Comparison of ENCODE assay signal across 15 cellular contexts in the genomic region with DNA sequence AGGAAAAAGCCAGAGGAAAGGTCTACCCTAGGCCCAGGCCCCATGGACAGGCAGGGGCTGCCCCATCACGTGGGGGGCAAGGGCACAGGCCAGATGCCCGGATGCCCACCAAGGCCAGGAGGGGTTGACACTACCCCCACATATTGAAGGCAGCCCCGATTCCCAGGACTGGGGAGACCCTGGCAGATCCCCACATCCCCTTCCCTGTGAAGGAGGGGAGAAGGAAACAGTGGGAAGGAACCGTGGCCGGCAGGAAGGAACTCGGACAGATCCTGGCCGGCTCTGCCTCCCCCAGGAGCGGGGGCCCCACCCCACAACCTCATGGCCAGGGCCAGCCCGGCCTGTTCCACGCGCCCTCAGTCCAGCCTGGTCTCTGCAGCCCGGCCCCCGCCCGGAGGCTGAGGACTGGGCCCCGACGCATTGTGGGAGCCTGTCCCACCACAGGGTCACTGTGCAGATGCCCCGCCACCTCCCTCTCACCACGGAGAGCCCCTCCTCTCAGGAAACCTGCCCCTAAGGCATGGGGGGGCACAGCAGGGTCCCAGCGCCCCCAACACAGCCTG. TPM values are rescaled to one million over a fixed set of nuclear protein-coding genes. Genes with fewer than 3 reads are reported as not detected.
"Had no signal": no experiment of that assay in that cellular context is flagged by ENCODE, and none has a peak within 500 bp of the region (broad histone marks: within the 10 kb centered on the region; RNA-seq: fewer than 3 reads in every experiment).

No MANE protein-coding gene starts in this region.

- H3K36me3 Mint-ChIP-seq: activated naive CD4-positive, alpha-beta T cell treated with anti-CD3 and anti-CD28 coated beads, Interleukin-2, amount 50 U/mL, for 72 hours; brain; stimulated activated naive B cell treated with anti-CD40 and anti-IgM and Interleukin-4, amounts not matched to agents 10 μg/mL and 1 μg/mL and 100 μg/mL, for 72 hours had no signal

- DNase-seq: activated CD4-positive, alpha-beta T cell treated with anti-CD3 and anti-CD28 coated beads, Interleukin-2, amount 50 U/mL, for 4 hours; activated effector memory CD4-positive, alpha-beta T cell treated with Interleukin-2 at 50 U/mL for 16 hours; activated T-cell treated with anti-CD3 and anti-CD28 coated beads, Interleukin-2, amount 50 U/mL, for 1 hour; amygdala; endodermal cell; head of caudate nucleus; small intestine; stimulated activated naive B cell treated with anti-CD40 and anti-IgM and Interleukin-4, amounts not matched to agents 10 μg/mL and 1 μg/mL and 100 μg/mL, for 72 hours; trophoblast cell had no signal

- ATAC-seq: activated naive CD4-positive, alpha-beta T cell treated with anti-CD3 and anti-CD28 coated beads, Interleukin-2, amount 50 U/mL, for 72 hours; left lung; stimulated activated naive B cell treated with anti-CD40 and anti-IgM and Interleukin-4, amounts not matched to agents 10 μg/mL and 1 μg/mL and 100 μg/mL, for 72 hours had no signal

- H3K27ac ChIP-seq: left lung, ovary had no signal

- H3K9me3 ChIP-seq: left lung, ovary had no signal

- H3K27me3 Mint-ChIP-seq: brain had no signal

- H3K4me1 Mint-ChIP-seq: brain; endodermal cell; stimulated activated naive B cell treated with anti-CD40 and anti-IgM and Interleukin-4, amounts not matched to agents 10 μg/mL and 1 μg/mL and 100 μg/mL, for 72 hours had no signal

- H3K4me3 Mint-ChIP-seq: brain; endodermal cell; stimulated activated naive B cell treated with anti-CD40 and anti-IgM and Interleukin-4, amounts not matched to agents 10 μg/mL and 1 μg/mL and 100 μg/mL, for 72 hours had no signal

- H3K36me3 ChIP-seq: left lung, ovary had no signal

- H3K27me3 ChIP-seq: left lung, ovary had no signal

- H3K9me3 Mint-ChIP-seq: activated naive CD4-positive, alpha-beta T cell treated with anti-CD3 and anti-CD28 coated beads, Interleukin-2, amount 50 U/mL, for 72 hours; brain; endodermal cell; stimulated activated naive B cell treated with anti-CD40 and anti-IgM and Interleukin-4, amounts not matched to agents 10 μg/mL and 1 μg/mL and 100 μg/mL, for 72 hours had no signal

- H3K4me1 ChIP-seq: left lung had no signal

- H3K27ac Mint-ChIP-seq: activated naive CD4-positive, alpha-beta T cell treated with anti-CD3 and anti-CD28 coated beads, Interleukin-2, amount 50 U/mL, for 72 hours; brain; stimulated activated naive B cell treated with anti-CD40 and anti-IgM and Interleukin-4, amounts not matched to agents 10 μg/mL and 1 μg/mL and 100 μg/mL, for 72 hours had no signal

- H3K4me3 ChIP-seq: left lung, ovary had no signal

RNA-seq across cellular contexts. Expression of a gene that starts 41.3 kb away (rescaled TPM):
- total RNA-seq: activated naive CD4-positive, alpha-beta T cell treated with anti-CD3 and anti-CD28 coated beads, Interleukin-2, amount 50 U/mL, for 72 hours; renal cortical epithelial cell; T-helper 2 cell treated with Interferon-gamma antibody and Interleukin-4, amounts not matched to agents 100 ng/mL and 5 ng/mL, for 36 hours had no signal
